In the genomic region with DNA sequence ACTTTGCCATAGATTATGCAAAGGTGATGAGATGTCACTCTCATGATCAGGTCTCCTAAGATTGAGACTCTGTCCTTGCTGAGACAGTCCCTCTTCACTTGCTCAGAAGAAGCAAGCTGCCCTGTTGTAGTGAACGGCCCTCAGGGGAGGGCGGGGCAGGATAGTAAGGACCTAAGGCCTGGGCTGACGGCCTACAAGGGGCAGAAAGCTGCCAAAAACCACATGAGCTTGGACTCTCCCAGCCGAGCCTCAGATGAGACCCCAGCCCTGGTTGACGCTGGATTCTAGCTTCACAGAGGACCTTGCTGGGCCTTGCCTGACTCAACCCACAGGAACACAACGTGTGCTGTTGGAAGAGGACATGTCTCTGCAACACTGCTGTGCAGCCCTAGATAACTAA, we compare ENCODE assay signal across 23 cellular contexts.
"Had no signal": no experiment of that assay in that cellular context is flagged by ENCODE, and none has a peak within 500 bp of the region (broad histone marks: within the 10 kb centered on the region; RNA-seq: fewer than 3 reads in every experiment).

No MANE protein-coding gene starts in this region.

- H3K36me3 Mint-ChIP-seq: naive B cell; natural killer cell treated with Interleukin-12 subunit alpha and Interleukin-12 subunit beta and Interleukin-15 and Interleukin-18, amount 100 ng/mL, for 72 hours; stimulated activated memory B cell treated with anti-CD40 and anti-IgM and Interleukin-4, amounts not matched to agents 10 μg/mL and 1 μg/mL and 100 μg/mL, for 72 hours had no signal

- H3K9me3 ChIP-seq: gastrocnemius medialis, left lung, mucosa of descending colon, prostate gland, right atrium auricular region, sigmoid colon, thoracic aorta, tibial nerve had no signal

- H3K27ac Mint-ChIP-seq: mesothelial cell of epicardium; natural killer cell treated with Interleukin-12 subunit alpha and Interleukin-12 subunit beta and Interleukin-15 and Interleukin-18, amount 100 ng/mL, for 72 hours; stimulated activated memory B cell treated with anti-CD40 and anti-IgM and Interleukin-4, amounts not matched to agents 10 μg/mL and 1 μg/mL and 100 μg/mL, for 72 hours had no signal

- H3K27me3 ChIP-seq: gastrocnemius medialis, left lung, right atrium auricular region, spleen, tibial nerve had no signal

- H3K4me3 ChIP-seq: gastrocnemius medialis, left lung, mucosa of descending colon, prostate gland, right atrium auricular region, sigmoid colon, spleen, thoracic aorta, tibial nerve had no signal

- FAIRE-seq: islet of Langerhans had no signal

- H3K4me3 Mint-ChIP-seq: mesothelial cell of epicardium; naive B cell; neural crest cell; stimulated activated memory B cell treated with anti-CD40 and anti-IgM and Interleukin-4, amounts not matched to agents 10 μg/mL and 1 μg/mL and 100 μg/mL, for 72 hours had no signal

- DNase-seq: cerebellar nuclear complex; cortex of kidney; foreskin fibroblast; gastrocnemius medialis; left cardiac atrium; left lung; mesenchymal stem cell; mucosa of descending colon; naive B cell; sigmoid colon; spleen; stimulated activated CD4-positive, alpha-beta T cell treated with anti-CD3 and anti-CD28 coated beads, Interleukin-4, amount 100 ng/mL, for 4 hours; stimulated activated naive CD8-positive, alpha-beta T cell treated with anti-CD3 and anti-CD28 coated beads, Interleukin-15, Interleukin-2, amounts not matched to agents 100 U/mL and 50 U/mL, for 24 hours; substantia nigra had no signal

- H3K27ac ChIP-seq: gastrocnemius medialis, left lung, prostate gland, right atrium auricular region, sigmoid colon, spleen, thoracic aorta, tibial nerve had no signal

- H3K36me3 ChIP-seq: gastrocnemius medialis, left lung, prostate gland, right atrium auricular region, sigmoid colon, spleen, thoracic aorta, tibial nerve had no signal

- H3K4me1 Mint-ChIP-seq: mesothelial cell of epicardium had no signal

- H3K27me3 Mint-ChIP-seq: stimulated activated memory B cell treated with anti-CD40 and anti-IgM and Interleukin-4, amounts not matched to agents 10 μg/mL and 1 μg/mL and 100 μg/mL, for 72 hours had no signal

- H3K9me3 Mint-ChIP-seq: natural killer cell treated with Interleukin-12 subunit alpha and Interleukin-12 subunit beta and Interleukin-15 and Interleukin-18, amount 100 ng/mL, for 72 hours had no signal

- ATAC-seq: gastrocnemius medialis; left cardiac atrium; left lung; mucosa of descending colon; stimulated activated memory B cell treated with anti-CD40 and anti-IgM and Interleukin-4, amounts not matched to agents 10 μg/mL and 1 μg/mL and 100 μg/mL, for 72 hours; stimulated activated naive CD8-positive, alpha-beta T cell treated with anti-CD3 and anti-CD28 coated beads, Interleukin-15, Interleukin-2, amounts not matched to agents 100 U/mL and 50 U/mL, for 24 hours had no signal

- H3K4me1 ChIP-seq: gastrocnemius medialis, left lung, prostate gland, right atrium auricular region, sigmoid colon, tibial nerve had no signal
